In the genomic region with DNA sequence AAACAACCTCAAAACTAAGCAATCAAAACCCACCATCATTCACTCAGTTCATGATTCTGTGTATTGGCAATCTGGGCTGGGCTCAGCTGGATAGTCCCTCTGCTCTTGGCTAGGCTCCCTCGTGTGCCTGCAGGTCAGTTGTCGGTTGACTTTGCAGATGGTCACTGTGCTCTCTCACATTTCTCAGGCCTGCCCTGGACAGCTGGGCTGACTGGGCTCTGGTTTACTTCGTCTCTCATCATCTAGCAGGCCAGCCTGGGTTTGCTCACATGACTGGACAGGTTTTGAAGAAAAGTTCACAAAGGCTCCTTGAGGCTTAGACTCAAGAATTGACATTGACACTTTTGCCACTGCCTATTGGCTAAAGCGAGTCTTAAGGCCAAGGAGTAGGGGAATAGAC, we compare ENCODE assay signal across 1 cellular context.
TF ChIP-seq lines count a peak whose summit lies in the region.

No MANE protein-coding gene starts in this region.

TF ChIP-seq in K562, 482 proteins besides CTCF, POLR2A, EP300 and RAD21:
- TF ChIP-seq ZNF274 (IDR thresholded peaks at IDR 0.05; ENCODE audit: borderline replicate concordance, low read depth, low read length) (no peak), TCF7 (IDR thresholded peaks at IDR 0.05; ENCODE audit: borderline replicate concordance) (no peak), ZBTB5 (IDR thresholded peaks at IDR 0.05) (no peak), SP1 (CRISPR knock-in tag; IDR thresholded peaks at IDR 0.05) (no peak), CBX5 (IDR thresholded peaks at IDR 0.05; ENCODE audit: borderline replicate concordance, low read depth) (no peak), NUFIP1 (IDR thresholded peaks at IDR 0.05; ENCODE audit: partially characterized antibody) (no peak), CEBPZ (IDR thresholded peaks at IDR 0.05; ENCODE audit: borderline replicate concordance, low read depth, low read length) (no peak), ZNF584 (CRISPR knock-in tag; IDR thresholded peaks at IDR 0.05; ENCODE audit: low read depth) (no peak), TCF3 (CRISPR knock-in tag; IDR thresholded peaks at IDR 0.05) (no peak), U2AF1 (optimal IDR thresholded peaks at IDR 0.05; ENCODE audit: low read depth, low read length) (no peak), MCM2 (IDR thresholded peaks at IDR 0.05; ENCODE audit: low read depth) (no peak)
- TF ChIP-seq, protein P1, sequence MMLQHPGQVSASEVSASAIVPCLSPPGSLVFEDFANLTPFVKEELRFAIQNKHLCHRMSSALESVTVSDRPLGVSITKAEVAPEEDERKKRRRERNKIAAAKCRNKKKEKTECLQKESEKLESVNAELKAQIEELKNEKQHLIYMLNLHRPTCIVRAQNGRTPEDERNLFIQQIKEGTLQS (IDR thresholded peaks at IDR 0.05), result no peak
- TF ChIP-seq, protein P1 (CRISPR knock-in tag; conservative IDR thresholded peaks at IDR 0.05), result no peak
- TF ChIP-seq, protein P2, sequence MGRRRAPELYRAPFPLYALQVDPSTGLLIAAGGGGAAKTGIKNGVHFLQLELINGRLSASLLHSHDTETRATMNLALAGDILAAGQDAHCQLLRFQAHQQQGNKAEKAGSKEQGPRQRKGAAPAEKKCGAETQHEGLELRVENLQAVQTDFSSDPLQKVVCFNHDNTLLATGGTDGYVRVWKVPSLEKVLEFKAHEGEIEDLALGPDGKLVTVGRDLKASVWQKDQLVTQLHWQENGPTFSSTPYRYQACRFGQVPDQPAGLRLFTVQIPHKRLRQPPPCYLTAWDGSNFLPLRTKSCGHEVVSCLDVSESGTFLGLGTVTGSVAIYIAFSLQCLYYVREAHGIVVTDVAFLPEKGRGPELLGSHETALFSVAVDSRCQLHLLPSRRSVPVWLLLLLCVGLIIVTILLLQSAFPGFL (CRISPR knock-in tag; IDR thresholded peaks at IDR 0.05), result no peak
